15 cellular contexts compared by ENCODE assay signal in genomic region chr10:77263700-77264099, GRCh38.
"Had no signal": no experiment of that assay in that cellular context is flagged by ENCODE, and none has a peak within 500 bp of the region (broad histone marks: within the 10 kb centered on the region; RNA-seq: fewer than 3 reads in every experiment).

No MANE protein-coding gene starts in this region.

- DNase-seq: activated CD4-positive, alpha-beta T cell treated with anti-CD3 and anti-CD28 coated beads, Interleukin-2, amount 50 U/mL, for 4 hours; activated CD4-positive, CD25-positive, alpha-beta regulatory T cell treated with anti-CD3 and anti-CD28 coated beads, Interleukin-2, amount 50 U/mL, for 72 hours; activated CD8-positive, alpha-beta memory T cell treated with anti-CD3 and anti-CD28 coated beads, Interleukin-2, amount 50 U/mL, for 4 hours; activated naive CD4-positive, alpha-beta T cell treated with Interleukin-2 at 50 U/mL for 16 hours; amniotic stem cell; body of pancreas; central memory CD4-positive, alpha-beta T cell; effector memory CD4-positive, alpha-beta T cell; kidney; left ventricle myocardium inferior; mesendoderm; ovary; stimulated activated CD4-positive, alpha-beta T cell treated with anti-CD3 and anti-CD28 coated beads, Interleukin-4, amount 100 ng/mL, for 1 hour; tibial artery had no signal

- H3K27ac Mint-ChIP-seq: neural progenitor cell had no signal

- H3K36me3 Mint-ChIP-seq: neural progenitor cell had no signal

- H3K4me3 Mint-ChIP-seq: neural progenitor cell had no signal

- ATAC-seq: body of pancreas had no signal

- H3K9me3 Mint-ChIP-seq: neural progenitor cell had no signal
